In the genomic region with DNA sequence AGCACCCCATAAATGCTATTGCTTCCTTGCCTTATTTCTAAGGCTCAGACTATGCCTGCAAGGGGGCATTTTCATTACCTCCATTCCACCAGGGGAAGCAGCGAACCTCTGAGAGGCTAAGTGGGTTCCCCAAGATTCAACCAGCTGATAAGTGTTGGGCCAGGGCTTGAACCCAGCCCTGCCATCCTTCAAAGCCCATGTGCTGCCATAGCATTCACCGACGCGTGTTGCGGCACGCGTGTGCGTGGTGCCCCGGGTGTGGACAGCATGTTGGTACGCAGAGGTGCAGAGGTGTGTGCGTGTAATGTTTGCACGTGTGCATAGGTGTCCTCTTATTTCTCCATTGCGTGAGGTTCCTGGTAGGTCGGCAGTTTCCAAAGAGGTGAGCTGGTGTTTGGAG, we compare ENCODE assay signal across 11 cellular contexts.
A peak's percentile ranks its signal among the peaks of the same experiment; 100 is the strongest.
DNase-seq lines count a peak whose midpoint lies in the region; ATAC-seq and TF ChIP-seq lines count a peak whose summit lies in the region.
"Had no signal": no experiment of that assay in that cellular context is flagged by ENCODE, and none has a peak within 500 bp of the region (broad histone marks: within the 10 kb centered on the region; RNA-seq: fewer than 3 reads in every experiment).

No MANE protein-coding gene starts in this region.

- H4K8ac ChIP-seq in IMR-90 (ENCODE audit: low read depth in 2 of 2, low read length in 2 of 2): no peak overlapping the region

- TF ChIP-seq POLR2A in IMR-90 (IDR thresholded peaks at IDR 0.05; ENCODE audit: low read depth, low read length): no peak
- TF ChIP-seq POLR2A in right lobe of liver (IDR thresholded peaks at IDR 0.05): no peak

- H2AK9ac ChIP-seq in IMR-90 (replicated peaks; ENCODE audit: low read depth, low read length, poor library complexity): no peak overlapping the region

- H4K91ac ChIP-seq in IMR-90 (ENCODE audit: insufficient read depth, low read depth, low read length): no peak overlapping the region

- H2BK15ac ChIP-seq in IMR-90 (ENCODE audit: low read depth, low read length): no peak overlapping the region

- H3K4me3 ChIP-seq in IMR-90 (ENCODE audit: insufficient read depth, low read depth, low read length): no peak overlapping the region
- no peak overlapping the region for H3K4me3 ChIP-seq in right lobe of liver

- no peak overlapping the region for H3K9ac ChIP-seq in IMR-90 (ENCODE audit: low read depth, low read length)

- CTCF ChIA-PET in IMR-90 (lab: Yijun Ruan, JAX): no interaction called here

- intact Hi-C loops in IMR-90 (cut with micrococcal nuclease): no loop called here
- intact Hi-C loops in right lobe of liver (cut with DNase I): no loop called here

- H3K4ac ChIP-seq in IMR-90 (ENCODE audit: low read depth, low read length): 0 out of 2 replicates have a peak overlapping the region, but pooled peaks have one; percentile 17

- H2AFZ ChIP-seq in IMR-90 (replicated peaks; ENCODE audit: low read length, poor library complexity): peak overlapping the region; percentile 34

- H4K20me1 ChIP-seq in IMR-90 (ENCODE audit: insufficient read depth, low read length): peaks cover 44% of the 10 kb centered on the region

- H3K27me3 ChIP-seq in IMR-90 (ENCODE audit: control insufficient read depth, insufficient read depth, low read length): no peaks in the 10 kb centered on the region
- no peaks in the 10 kb centered on the region for H3K27me3 ChIP-seq in right lobe of liver

- 97% methylated on average over 12 of the region's 14 CpGs; no CpG with 5 or more reads in 1 of the 2 experiments for WGBS in IMR-90 (ENCODE audit: extremely low coverage in 2 of 2, insufficient read length in 1 of 2), 2 experiments
- 71% methylated on average over 14 of the region's 14 CpGs for WGBS in right lobe of liver (ENCODE audit: insufficient coverage, low coverage, low lambda C conversion rate, missing lambda C conversion rate)

- H3K23ac ChIP-seq in IMR-90 (ENCODE audit: low read depth, low read length): no peak overlapping the region

- ATAC-seq in IMR-90 (ENCODE audit: low read depth) (no peak), right lobe of liver (no peak), GM21723 (IDR thresholded peaks at IDR 0.05; ENCODE audit: unreplicated experiment) (no peak)

- DNase-seq in IMR-90: no peak
- DNase-seq in caudate nucleus (lab: John Stamatoyannopoulos, UW): no peak
- peak in 1 of 3 donors; percentile 46 for DNase-seq in right lobe of liver
- no peak for DNase-seq in hepatic stellate cell (ENCODE audit: low spot score)
- DNase-seq in nucleus accumbens (lab: John Stamatoyannopoulos, UW): no peak
- DNase-seq in AML-193 (lab: John Stamatoyannopoulos, UW): no peak
- DNase-seq: immature natural killer cell, Kasumi-1, T-helper 9 cell had no signal

- H3K4me1 ChIP-seq in IMR-90 (ENCODE audit: control insufficient read depth, insufficient read depth, low read length) (peaks cover 51% of the 10 kb centered on the region), right lobe of liver (peaks cover 0 to 62% (median 33%) of the 10 kb centered on the region in 4 donors)

- peaks cover 5 to 64% of the 10 kb centered on the region in 2 experiments; a peak in 3 of 4 replicates for H3K79me1 ChIP-seq in IMR-90 (ENCODE audit: low read depth in 1 of 2, low read length in 2 of 2)

- H3K9me3 ChIP-seq in IMR-90 (ENCODE audit: control insufficient read depth, insufficient read depth, low read length) (no peaks in the 10 kb centered on the region), right lobe of liver (no peaks in the 10 kb centered on the region)

- no peak for TF ChIP-seq RAD21 in IMR-90 (IDR thresholded peaks at IDR 0.05; ENCODE audit: low read length)

- in situ Hi-C loops in IMR-90 (cut with MboI; ENCODE audit: low sequenced_read_pairs): no loop called here

- no peak overlapping the region for H4K5ac ChIP-seq in IMR-90 (ENCODE audit: low read depth, low read length)

- peaks cover 37% of the 10 kb centered on the region for H3K36me3 ChIP-seq in IMR-90 (ENCODE audit: control insufficient read depth, insufficient read depth, low read length)
- peaks cover 0 to 5% (median 0%) of the 10 kb centered on the region in 4 donors for H3K36me3 ChIP-seq in right lobe of liver

- dilution Hi-C loops in IMR-90 (cut with HindIII; ENCODE audit: low sequenced_read_pairs, unreplicated experiment): no loop called here

- no TSS peak for BruUV-seq in IMR-90 (replicated peaks; lab: Mats Ljungman, UMichigan)

- H3K9me1 ChIP-seq in IMR-90 (ENCODE audit: insufficient read depth, low read length): peaks cover 20% of the 10 kb centered on the region

- no peak overlapping the region for H3K4me2 ChIP-seq in IMR-90 (ENCODE audit: low read depth, low read length)

- peak overlapping the region; percentile 49 for H2AK5ac ChIP-seq in IMR-90 (ENCODE audit: low read depth, low read length)

- POLR2A ChIA-PET in IMR-90 (lab: Charles Lee; ENCODE audit: unreplicated experiment): no interaction called here

- no peak overlapping the region for H3K18ac ChIP-seq in IMR-90 (ENCODE audit: low read depth, low read length)

- H2BK120ac ChIP-seq in IMR-90 (ENCODE audit: low read depth, low read length): no peak overlapping the region

- no peak overlapping the region for H3K27ac ChIP-seq in IMR-90 (ENCODE audit: insufficient read depth, low read length)
- H3K27ac ChIP-seq in caudate nucleus (ENCODE audit: low read depth, low read length): peak overlapping the region; percentile 98
- peak overlapping the region; percentile 79 to 87 (median 81) for H3K27ac ChIP-seq in right lobe of liver
- H3K27ac ChIP-seq in temporal lobe (ENCODE audit: low read depth, low read length): peak overlapping the region; percentile 98

- TF ChIP-seq CTCF in IMR-90 (conservative IDR thresholded peaks at IDR 0.05; ENCODE audit: low read depth, low read length): no peak
- TF ChIP-seq CTCF in right lobe of liver (IDR thresholded peaks at IDR 0.05): no peak

- H2BK5ac ChIP-seq in IMR-90 (ENCODE audit: low read depth, low read length, poor library complexity, severe bottlenecking): no peak overlapping the region

- no peak overlapping the region for H3K56ac ChIP-seq in IMR-90 (ENCODE audit: extremely low read depth, insufficient read depth, low read length)

- H2BK20ac ChIP-seq in IMR-90 (ENCODE audit: low read depth, low read length): no peak overlapping the region

- H3K14ac ChIP-seq in IMR-90 (replicated peaks; ENCODE audit: low read depth, low read length): no peak overlapping the region

TF ChIP-seq in IMR-90, 13 proteins besides CTCF, POLR2A, EP300 and RAD21:
- TF ChIP-seq CHD1 (IDR thresholded peaks at IDR 0.05; ENCODE audit: low read depth, low read length) (no peak), NFE2L2 (IDR thresholded peaks at IDR 0.05; ENCODE audit: low read depth, low read length) (no peak), RFX5 (IDR thresholded peaks at IDR 0.05; ENCODE audit: low read depth, low read length) (no peak)
- TF ChIP-seq, protein P1, sequence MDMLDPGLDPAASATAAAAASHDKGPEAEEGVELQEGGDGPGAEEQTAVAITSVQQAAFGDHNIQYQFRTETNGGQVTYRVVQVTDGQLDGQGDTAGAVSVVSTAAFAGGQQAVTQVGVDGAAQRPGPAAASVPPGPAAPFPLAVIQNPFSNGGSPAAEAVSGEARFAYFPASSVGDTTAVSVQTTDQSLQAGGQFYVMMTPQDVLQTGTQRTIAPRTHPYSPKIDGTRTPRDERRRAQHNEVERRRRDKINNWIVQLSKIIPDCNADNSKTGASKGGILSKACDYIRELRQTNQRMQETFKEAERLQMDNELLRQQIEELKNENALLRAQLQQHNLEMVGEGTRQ (IDR thresholded peaks at IDR 0.05; ENCODE audit: low read depth, low read length): no peak
